8 cellular contexts compared by ENCODE assay signal in the genomic region with DNA sequence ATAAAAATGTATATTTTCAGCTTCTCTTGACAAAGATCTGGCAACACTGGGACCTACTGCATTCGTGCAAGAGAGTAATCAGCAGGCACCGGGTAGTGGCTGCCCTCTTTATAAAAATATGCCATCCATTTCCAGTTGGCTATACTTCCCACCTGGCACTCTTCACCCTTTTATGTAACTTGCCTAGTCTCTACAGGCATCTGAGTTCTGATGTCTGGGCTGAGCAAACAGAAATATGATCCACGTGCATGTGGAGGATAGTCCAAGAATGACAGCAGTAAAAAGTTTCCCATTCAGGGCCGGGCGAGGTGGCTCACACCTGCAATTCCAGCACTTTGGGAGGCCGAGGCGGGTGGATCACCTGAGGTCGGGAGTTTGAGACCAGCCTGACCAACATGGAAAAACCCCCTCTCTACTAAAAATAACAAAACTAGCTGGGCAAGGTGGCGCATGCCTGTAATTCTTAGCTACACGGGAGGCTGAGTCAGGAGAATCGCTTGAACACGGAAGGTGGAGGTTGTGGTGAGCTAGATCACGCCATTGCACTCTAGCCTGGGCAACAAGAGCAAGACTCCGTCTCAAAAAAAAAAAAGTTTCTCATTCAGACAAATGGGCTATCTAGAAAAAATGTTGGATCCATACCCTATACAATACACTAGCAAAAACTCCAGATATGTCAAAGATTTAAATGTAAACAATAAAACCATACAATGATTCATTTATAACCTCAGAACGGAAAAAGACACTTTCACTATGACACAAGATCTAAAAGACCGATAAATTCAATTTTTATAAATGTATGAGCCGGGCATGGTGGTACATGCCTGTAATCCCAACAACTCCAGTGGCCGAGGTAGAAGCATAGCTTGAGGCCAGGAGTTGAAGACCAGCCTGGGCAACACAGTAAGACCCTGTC. TPM values are rescaled to one million over a fixed set of nuclear protein-coding genes. Genes with fewer than 3 reads are reported as not detected.
DNase-seq lines count a peak whose midpoint lies in the region; ATAC-seq and TF ChIP-seq lines count a peak whose summit lies in the region.
"Had no signal": no experiment of that assay in that cellular context is flagged by ENCODE, and none has a peak within 500 bp of the region (broad histone marks: within the 10 kb centered on the region; RNA-seq: fewer than 3 reads in every experiment).

No MANE protein-coding gene starts in this region.

- DNase-seq in DMS 273 treated with DMSO at 0.1 percent for 48 hours (lab: John Stamatoyannopoulos, UW) (peak; percentile 14), Karpas-422 (no peak), natural killer cell (no peak), NCI-H1694 (lab: John Stamatoyannopoulos, UW) (no peak), AG20443 (ENCODE audit: low spot score) (no peak)
- peak; percentile 69 for DNase-seq in activated CD4-positive, alpha-beta memory T cell treated with anti-CD3 and anti-CD28 coated beads for 36 hours

- H3K9me3 ChIP-seq in Karpas-422 (ENCODE audit: low read length): peaks cover 4% of the 10 kb centered on the region; the same call in 1 of the 2 replicates

- peak overlapping the region; percentile 82 for H3K27ac Mint-ChIP-seq in activated CD4-positive, alpha-beta memory T cell treated with anti-CD3 and anti-CD28 coated beads for 36 hours
- no peak overlapping the region for H3K27ac Mint-ChIP-seq in natural killer cell

- intact Hi-C loops in activated CD4-positive, alpha-beta memory T cell treated with anti-CD3 and anti-CD28 coated beads for 36 hours (cut with micrococcal nuclease): loop anchor here (5.0 to 10.0 kb wide), 5 partner anchors 129 to 1614 kb away; a partner anchor contains a TSS
- intact Hi-C loops in natural killer cell (cut with micrococcal nuclease): loop anchor here (5.0 kb wide), 3 partner anchors 79 to 371 kb away; a partner anchor contains a TSS

- CTCF ChIA-PET in activated CD4-positive, alpha-beta memory T cell treated with anti-CD3 and anti-CD28 coated beads for 36 hours (lab: Charles Lee): interaction anchor here (1.1 kb wide), 1 partner anchor 380 kb away, joined by 3 read pairs; no protein-coding TSS in a partner anchor

- H3K4me3 Mint-ChIP-seq in activated CD4-positive, alpha-beta memory T cell treated with anti-CD3 and anti-CD28 coated beads for 36 hours: peak overlapping the region; percentile 60
- H3K4me3 Mint-ChIP-seq in natural killer cell: peak overlapping the region; percentile 21

- H3K4me1 Mint-ChIP-seq in activated CD4-positive, alpha-beta memory T cell treated with anti-CD3 and anti-CD28 coated beads for 36 hours (ENCODE audit: low read depth): peaks cover 35% of the 10 kb centered on the region
- H3K4me1 Mint-ChIP-seq in natural killer cell: peaks cover 23 to 28% of the 10 kb centered on the region in 2 donors

- H3K4me1 ChIP-seq in Karpas-422 (ENCODE audit: low read length): peaks cover 32% of the 10 kb centered on the region

- peaks cover 14% of the 10 kb centered on the region for H3K9me3 Mint-ChIP-seq in activated CD4-positive, alpha-beta memory T cell treated with anti-CD3 and anti-CD28 coated beads for 36 hours
- no peaks in the 10 kb centered on the region for H3K9me3 Mint-ChIP-seq in natural killer cell

- no peak overlapping the region for H3K4me2 ChIP-seq in Karpas-422 (ENCODE audit: low read depth, low read length, poor library complexity, severe bottlenecking)

- no peaks in the 10 kb centered on the region for H4K20me1 ChIP-seq in Karpas-422 (ENCODE audit: insufficient read depth, low read depth, low read length)

- no peak for ATAC-seq in natural killer cell
- no peak for ATAC-seq in GM18517 (IDR thresholded peaks at IDR 0.05; ENCODE audit: unreplicated experiment)

- no peak overlapping the region for H2AFZ ChIP-seq in Karpas-422 (ENCODE audit: low read length)

- H3K4me3 ChIP-seq in Karpas-422 (ENCODE audit: low read length): no peak overlapping the region
- H3K4me3 ChIP-seq: lung had no signal

- peaks cover 28% of the 10 kb centered on the region for H3K79me2 ChIP-seq in Karpas-422 (ENCODE audit: low read length)

- H3K9me2 ChIP-seq in Karpas-422 (replicated peaks; ENCODE audit: insufficient read depth, low read length): no peaks in the 10 kb centered on the region

- no peaks in the 10 kb centered on the region for H3K27me3 Mint-ChIP-seq in activated CD4-positive, alpha-beta memory T cell treated with anti-CD3 and anti-CD28 coated beads for 36 hours
- H3K27me3 Mint-ChIP-seq in natural killer cell (ENCODE audit: low read depth in 2 of 2): no peaks in the 10 kb centered on the region

- H3K27ac ChIP-seq in Karpas-422 (ENCODE audit: low read length): 0 out of 2 replicates have a peak overlapping the region, but pooled peaks have one; percentile 17

- peaks cover 13% of the 10 kb centered on the region for H3K36me3 Mint-ChIP-seq in activated CD4-positive, alpha-beta memory T cell treated with anti-CD3 and anti-CD28 coated beads for 36 hours
- H3K36me3 Mint-ChIP-seq in natural killer cell: no peaks in the 10 kb centered on the region

- no peaks in the 10 kb centered on the region for H3K27me3 ChIP-seq in Karpas-422 (ENCODE audit: low read length)

- no peak for TF ChIP-seq CTCF in natural killer cell (IDR thresholded peaks at IDR 0.05)

- no peak overlapping the region for H3K9ac ChIP-seq in Karpas-422 (ENCODE audit: low read length)

- POLR2A ChIA-PET in activated CD4-positive, alpha-beta memory T cell treated with anti-CD3 and anti-CD28 coated beads for 36 hours (lab: Charles Lee): interaction anchor here (0.6 kb wide), 1 partner anchor 632 kb away, joined by 3 read pairs; no protein-coding TSS in a partner anchor

- peaks cover 3% of the 10 kb centered on the region for H3K36me3 ChIP-seq in Karpas-422 (ENCODE audit: insufficient read depth, low read length)

RNA-seq across cellular contexts. Expression of a gene that starts 2.2 kb away (rescaled TPM):
- 49.9 and 84.1 TPM in 2 replicates for total RNA-seq in Karpas-422 (2014; rRNA removed; shearing (Covaris generic); ENCODE audit: low replicate concordance)
- 10 to 100 TPM; 19.6 to 20.9 TPM for total RNA-seq in activated CD4-positive, alpha-beta memory T cell treated with anti-CD3 and anti-CD28 coated beads for 36 hours
- 10 to 100 TPM; 64.7 to 82.2 (median 69.5) TPM for total RNA-seq in natural killer cell

Comparison
In these comparisons a context has a peak if more than half of its experiments do, and no peak if none do; other contexts are left out.
1. DNase-seq: peak in DMS 273 treated with DMSO at 0.1 percent for 48 hours (single experiment) and activated CD4-positive, alpha-beta memory T cell treated with anti-CD3 and anti-CD28 coated beads for 36 hours (single experiment); none in Karpas-422 (single experiment), natural killer cell (single experiment), NCI-H1694 (single experiment) and AG20443 (single experiment).